Comparison of ENCODE assay signal across 1 cellular context in the genomic region with DNA sequence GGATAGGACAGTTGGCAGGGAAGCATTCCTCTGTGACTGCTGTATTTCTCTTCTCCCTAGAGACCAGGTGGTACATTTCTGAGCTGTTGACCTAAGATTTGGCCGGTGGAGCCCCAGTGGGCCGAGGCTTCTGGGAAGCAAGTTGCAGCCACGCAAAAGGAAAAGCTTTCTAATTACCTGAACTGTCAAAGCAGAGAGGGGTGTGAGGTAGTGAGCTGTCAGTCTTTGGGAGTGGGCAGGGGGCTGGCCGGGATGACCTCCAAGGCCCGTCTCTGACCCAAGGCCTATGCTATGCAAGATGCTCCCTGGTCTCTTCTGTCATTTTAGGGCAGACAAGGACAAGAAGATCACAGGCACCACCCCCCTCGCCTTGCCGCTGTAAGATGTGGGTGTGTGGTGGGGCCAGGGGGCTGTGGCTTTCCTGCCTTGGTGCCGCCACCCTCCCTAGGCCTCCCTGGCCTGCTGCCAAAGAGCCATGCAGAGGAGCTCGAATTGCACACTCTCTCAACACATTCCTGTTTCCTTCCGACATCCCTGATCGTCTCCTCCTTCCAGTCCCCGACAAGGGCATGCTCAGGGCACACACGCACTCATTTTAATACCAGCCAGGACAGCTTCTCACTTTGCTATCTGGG.
TF ChIP-seq lines count a peak whose summit lies in the region.

No MANE protein-coding gene starts in this region.

TF ChIP-seq in SK-N-SH, 30 proteins besides CTCF, POLR2A, EP300 and RAD21 (continued from another document):
- TF ChIP-seq, protein P1, sequence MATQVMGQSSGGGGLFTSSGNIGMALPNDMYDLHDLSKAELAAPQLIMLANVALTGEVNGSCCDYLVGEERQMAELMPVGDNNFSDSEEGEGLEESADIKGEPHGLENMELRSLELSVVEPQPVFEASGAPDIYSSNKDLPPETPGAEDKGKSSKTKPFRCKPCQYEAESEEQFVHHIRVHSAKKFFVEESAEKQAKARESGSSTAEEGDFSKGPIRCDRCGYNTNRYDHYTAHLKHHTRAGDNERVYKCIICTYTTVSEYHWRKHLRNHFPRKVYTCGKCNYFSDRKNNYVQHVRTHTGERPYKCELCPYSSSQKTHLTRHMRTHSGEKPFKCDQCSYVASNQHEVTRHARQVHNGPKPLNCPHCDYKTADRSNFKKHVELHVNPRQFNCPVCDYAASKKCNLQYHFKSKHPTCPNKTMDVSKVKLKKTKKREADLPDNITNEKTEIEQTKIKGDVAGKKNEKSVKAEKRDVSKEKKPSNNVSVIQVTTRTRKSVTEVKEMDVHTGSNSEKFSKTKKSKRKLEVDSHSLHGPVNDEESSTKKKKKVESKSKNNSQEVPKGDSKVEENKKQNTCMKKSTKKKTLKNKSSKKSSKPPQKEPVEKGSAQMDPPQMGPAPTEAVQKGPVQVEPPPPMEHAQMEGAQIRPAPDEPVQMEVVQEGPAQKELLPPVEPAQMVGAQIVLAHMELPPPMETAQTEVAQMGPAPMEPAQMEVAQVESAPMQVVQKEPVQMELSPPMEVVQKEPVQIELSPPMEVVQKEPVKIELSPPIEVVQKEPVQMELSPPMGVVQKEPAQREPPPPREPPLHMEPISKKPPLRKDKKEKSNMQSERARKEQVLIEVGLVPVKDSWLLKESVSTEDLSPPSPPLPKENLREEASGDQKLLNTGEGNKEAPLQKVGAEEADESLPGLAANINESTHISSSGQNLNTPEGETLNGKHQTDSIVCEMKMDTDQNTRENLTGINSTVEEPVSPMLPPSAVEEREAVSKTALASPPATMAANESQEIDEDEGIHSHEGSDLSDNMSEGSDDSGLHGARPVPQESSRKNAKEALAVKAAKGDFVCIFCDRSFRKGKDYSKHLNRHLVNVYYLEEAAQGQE (IDR thresholded peaks at IDR 0.05; ENCODE audit: low read depth, low read length) = no peak
- TF ChIP-seq POLR2AphosphoS5 (IDR thresholded peaks at IDR 0.05; ENCODE audit: low read depth, low read length) (no peak), GABPA (IDR thresholded peaks at IDR 0.05; ENCODE audit: low read depth) (no peak), RCOR1 (IDR thresholded peaks at IDR 0.05; ENCODE audit: low read length) (no peak), MEF2A (IDR thresholded peaks at IDR 0.05; ENCODE audit: borderline replicate concordance, low read depth) (no peak), FOSL2 (IDR thresholded peaks at IDR 0.05; ENCODE audit: borderline replicate concordance, low read depth) (no peak), ELF1 (IDR thresholded peaks at IDR 0.05) (no peak), SMC3 (IDR thresholded peaks at IDR 0.05; ENCODE audit: low read depth, low read length) (no peak), FOXM1 (IDR thresholded peaks at IDR 0.05; ENCODE audit: low read depth) (no peak), TAF1 (IDR thresholded peaks at IDR 0.05; ENCODE audit: borderline replicate concordance, low read depth, low read length) (no peak), NFIC (IDR thresholded peaks at IDR 0.05; ENCODE audit: borderline replicate concordance) (peak; percentile 87), RXRA (IDR thresholded peaks at IDR 0.05; ENCODE audit: borderline replicate concordance, low read depth) (no peak), PBX3 (IDR thresholded peaks at IDR 0.05) (no peak), USF2 (IDR thresholded peaks at IDR 0.05; ENCODE audit: borderline replicate concordance, low read depth, low read length) (no peak), TCF12 (IDR thresholded peaks at IDR 0.05) (0 out of 2 replicates have a peak, but pooled peaks have one; percentile 21), GATA2 (CRISPR knock-in tag; IDR thresholded peaks at IDR 0.05) (no peak), NRF1 (IDR thresholded peaks at IDR 0.05; ENCODE audit: low read depth, low read length) (no peak), EZH2phosphoT487 (IDR thresholded peaks at IDR 0.05; ENCODE audit: borderline replicate concordance, low read depth) (no peak)
- TF ChIP-seq, protein P2, sequence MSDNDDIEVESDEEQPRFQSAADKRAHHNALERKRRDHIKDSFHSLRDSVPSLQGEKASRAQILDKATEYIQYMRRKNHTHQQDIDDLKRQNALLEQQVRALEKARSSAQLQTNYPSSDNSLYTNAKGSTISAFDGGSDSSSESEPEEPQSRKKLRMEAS (IDR thresholded peaks at IDR 0.05; ENCODE audit: low read depth) = 0 out of 2 replicates have a peak, but pooled peaks have one; percentile 51
- TF ChIP-seq, protein P3, sequence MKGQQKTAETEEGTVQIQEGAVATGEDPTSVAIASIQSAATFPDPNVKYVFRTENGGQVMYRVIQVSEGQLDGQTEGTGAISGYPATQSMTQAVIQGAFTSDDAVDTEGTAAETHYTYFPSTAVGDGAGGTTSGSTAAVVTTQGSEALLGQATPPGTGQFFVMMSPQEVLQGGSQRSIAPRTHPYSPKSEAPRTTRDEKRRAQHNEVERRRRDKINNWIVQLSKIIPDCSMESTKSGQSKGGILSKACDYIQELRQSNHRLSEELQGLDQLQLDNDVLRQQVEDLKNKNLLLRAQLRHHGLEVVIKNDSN (IDR thresholded peaks at IDR 0.05; ENCODE audit: borderline replicate concordance, low read depth) = no peak
